ENCODE assay signal across 12 cellular contexts in the genomic region with DNA sequence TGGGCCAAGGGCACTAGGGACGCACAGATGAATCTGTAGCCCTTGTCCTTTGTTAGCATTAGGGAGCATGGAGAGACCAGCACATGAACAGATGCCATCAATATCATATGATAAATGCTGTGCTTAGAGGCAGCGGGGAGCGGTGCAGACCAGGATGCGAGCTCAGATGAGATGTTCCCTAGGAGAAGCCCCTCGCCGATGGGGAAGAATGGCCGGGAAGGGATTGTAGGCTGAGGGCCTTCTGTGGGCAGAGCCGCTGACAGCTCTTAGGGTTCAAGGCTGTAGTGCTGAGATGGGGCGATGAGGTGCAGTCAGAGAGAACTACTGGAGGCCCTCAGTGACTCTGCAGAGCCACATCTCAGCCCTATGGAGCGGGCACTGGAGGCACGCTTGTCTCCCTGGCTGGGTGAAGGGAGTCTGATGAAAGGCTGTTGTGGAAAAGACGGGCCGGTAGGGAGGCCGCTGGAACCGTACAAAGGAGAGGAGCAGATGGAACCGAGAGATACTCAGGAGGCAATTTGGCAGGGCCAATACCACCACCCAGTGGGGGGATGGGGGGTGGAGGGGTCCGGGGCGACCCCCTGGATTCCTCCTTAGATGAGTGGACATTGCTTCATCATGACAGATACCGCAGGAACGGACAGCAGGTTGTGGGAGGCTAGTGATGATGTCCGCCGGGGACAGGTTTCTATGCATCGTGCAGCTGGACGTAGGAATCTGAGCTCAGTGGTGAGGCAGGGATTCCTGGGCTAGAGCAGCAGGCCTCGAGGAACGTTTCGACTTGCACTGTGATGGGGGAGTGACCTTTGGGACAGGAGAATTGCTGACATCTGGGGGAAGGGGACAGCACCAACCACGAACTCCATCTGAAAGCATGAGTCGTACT.
DNase-seq lines count a peak whose midpoint lies in the region; ATAC-seq, FAIRE-seq and TF ChIP-seq lines count a peak whose summit lies in the region.
"Had no signal": no experiment of that assay in that cellular context is flagged by ENCODE, and none has a peak within 500 bp of the region (broad histone marks: within the 10 kb centered on the region; RNA-seq: fewer than 3 reads in every experiment).

No MANE protein-coding gene starts in this region.

- H3K9me3 ChIP-seq in vagina: no peaks in the 10 kb centered on the region
- H3K9me3 ChIP-seq in right cardiac atrium (ENCODE audit: control insufficient read depth, low read length): no peaks in the 10 kb centered on the region
- H3K9me3 ChIP-seq: testis had no signal

- FAIRE-seq in HTR-8/SVneo (lab: Jason Lieb, UNC): no peak

- DNase-seq in ELR (ENCODE audit: low read depth) (peak; percentile 9), HTR-8/SVneo (ENCODE audit: insufficient read length, low spot score) (peak; percentile 18), nephron progenitor cell (no peak), vagina (ENCODE audit: extremely low spot score in 2 of 2) (no peak), NCI-H146 (lab: John Stamatoyannopoulos, UW) (no peak), right cardiac atrium (no peak)
- DNase-seq in activated naive CD8-positive, alpha-beta T cell treated with anti-CD3 and anti-CD28 coated beads, Interleukin-2, amount 50 U/mL, for 24 hours: peak; percentile 28
- DNase-seq: activated gamma-delta T cell, MM.1S, testis had no signal

- H3K27ac ChIP-seq in vagina (no peak overlapping the region), right cardiac atrium (ENCODE audit: low read length) (no peak overlapping the region)
- H3K27ac ChIP-seq: HL-60, testis had no signal

- H3K4me1 ChIP-seq in vagina: no peaks in the 10 kb centered on the region
- no peaks in the 10 kb centered on the region for H3K4me1 ChIP-seq in right cardiac atrium (ENCODE audit: control insufficient read depth, insufficient read depth, low read length)
- H3K4me1 ChIP-seq: testis had no signal

- H3K4me1 Mint-ChIP-seq in activated naive CD8-positive, alpha-beta T cell treated with anti-CD3 and anti-CD28 coated beads, Interleukin-2, amount 50 U/mL, for 24 hours: peaks cover 16% of the 10 kb centered on the region
- peaks cover 32% of the 10 kb centered on the region for H3K4me1 Mint-ChIP-seq in nephron progenitor cell

- H3K4me3 ChIP-seq in vagina (no peak overlapping the region), right cardiac atrium (ENCODE audit: low read length) (no peak overlapping the region)
- H3K4me3 ChIP-seq: testis had no signal

- intact Hi-C loops in vagina (cut with DNase I): no loop called here
- intact Hi-C loops in right cardiac atrium (cut with DNase I): no loop called here

- H3K36me3 Mint-ChIP-seq in activated naive CD8-positive, alpha-beta T cell treated with anti-CD3 and anti-CD28 coated beads, Interleukin-2, amount 50 U/mL, for 24 hours (ENCODE audit: low read depth): peaks cover 73% of the 10 kb centered on the region
- peaks cover 69% of the 10 kb centered on the region for H3K36me3 Mint-ChIP-seq in nephron progenitor cell (ENCODE audit: low read depth)

- 88% methylated on average over 29 of the region's 29 CpGs for WGBS in right cardiac atrium

- H3K27me3 Mint-ChIP-seq in activated naive CD8-positive, alpha-beta T cell treated with anti-CD3 and anti-CD28 coated beads, Interleukin-2, amount 50 U/mL, for 24 hours: no peaks in the 10 kb centered on the region
- no peaks in the 10 kb centered on the region for H3K27me3 Mint-ChIP-seq in nephron progenitor cell (ENCODE audit: low read depth, poor library complexity)

- H3K27me3 ChIP-seq in vagina (no peaks in the 10 kb centered on the region), right cardiac atrium (ENCODE audit: control insufficient read depth, insufficient read depth) (no peaks in the 10 kb centered on the region)
- H3K27me3 ChIP-seq: testis had no signal

- no peak for TF ChIP-seq CTCF in nephron progenitor cell (IDR thresholded peaks at IDR 0.05)
- TF ChIP-seq CTCF in vagina (IDR thresholded peaks at IDR 0.05): no peak

- peak; percentile 68 for ATAC-seq in activated naive CD8-positive, alpha-beta T cell treated with anti-CD3 and anti-CD28 coated beads, Interleukin-2, amount 50 U/mL, for 24 hours
- ATAC-seq in GM21390 (IDR thresholded peaks at IDR 0.05; ENCODE audit: unreplicated experiment): no peak
- ATAC-seq in right cardiac atrium: no peak

- H3K9me3 Mint-ChIP-seq in activated naive CD8-positive, alpha-beta T cell treated with anti-CD3 and anti-CD28 coated beads, Interleukin-2, amount 50 U/mL, for 24 hours: no peaks in the 10 kb centered on the region
- H3K9me3 Mint-ChIP-seq in nephron progenitor cell: no peaks in the 10 kb centered on the region

- H3K27ac Mint-ChIP-seq in activated naive CD8-positive, alpha-beta T cell treated with anti-CD3 and anti-CD28 coated beads, Interleukin-2, amount 50 U/mL, for 24 hours: peak overlapping the region; percentile 66
- peak overlapping the region; percentile 60 for H3K27ac Mint-ChIP-seq in nephron progenitor cell

- peaks cover 0 to 98% of the 10 kb centered on the region in 2 donors for H3K36me3 ChIP-seq in vagina

- H3K4me3 Mint-ChIP-seq in activated naive CD8-positive, alpha-beta T cell treated with anti-CD3 and anti-CD28 coated beads, Interleukin-2, amount 50 U/mL, for 24 hours: no peak overlapping the region
- H3K4me3 Mint-ChIP-seq in nephron progenitor cell: no peak overlapping the region

- TF ChIP-seq POLR2A in vagina (IDR thresholded peaks at IDR 0.05): no peak

Comparison
In these comparisons a context has a peak if more than half of its experiments do, and no peak if none do; other contexts are left out.
1. DNase-seq: peak in ELR (single experiment), HTR-8/SVneo (single experiment) and activated naive CD8-positive, alpha-beta T cell treated with anti-CD3 and anti-CD28 coated beads, Interleukin-2, amount 50 U/mL, for 24 hours (single experiment); none in nephron progenitor cell (single experiment), vagina (0 of 2), NCI-H146 (single experiment) and right cardiac atrium (0 of 3).